Comparison of ENCODE assay signal across 9 cellular contexts in the genomic region with DNA sequence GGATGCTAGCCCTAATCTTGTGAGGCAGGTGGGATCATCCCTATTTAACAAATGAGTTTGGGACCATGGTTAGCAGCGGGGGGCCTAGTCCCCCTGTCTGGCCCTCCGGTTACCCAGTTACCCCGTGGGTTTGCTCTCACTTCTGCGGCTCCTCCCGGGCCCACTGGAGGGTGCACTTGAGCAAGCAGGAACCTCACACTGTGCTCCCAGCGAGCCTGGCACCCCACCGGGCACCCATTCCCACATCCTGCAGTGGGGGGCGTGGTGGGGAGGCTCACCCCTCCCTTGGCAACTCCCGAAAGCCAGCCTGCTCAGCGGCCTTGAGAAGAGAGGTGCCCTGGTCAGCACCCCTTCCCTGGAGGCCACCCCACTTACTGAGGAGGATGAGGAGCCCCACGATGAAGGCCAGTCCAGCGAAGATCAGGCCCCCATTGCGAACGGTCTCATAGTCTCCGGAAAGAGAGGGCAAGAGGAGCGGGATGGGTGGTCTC. TPM values are rescaled to one million over a fixed set of nuclear protein-coding genes. Genes with fewer than 3 reads are reported as not detected.
DNase-seq lines count a peak whose midpoint lies in the region; ATAC-seq and TF ChIP-seq lines count a peak whose summit lies in the region.
"Had no signal": no experiment of that assay in that cellular context is flagged by ENCODE, and none has a peak within 500 bp of the region (broad histone marks: within the 10 kb centered on the region; RNA-seq: fewer than 3 reads in every experiment).

No MANE protein-coding gene starts in this region.

- H3K36me3 Mint-ChIP-seq in activated naive CD8-positive, alpha-beta T cell treated with anti-CD3 and anti-CD28 coated beads, Interleukin-2, amount 50 U/mL, for 24 hours (ENCODE audit: low read depth): peaks cover 5% of the 10 kb centered on the region
- H3K36me3 Mint-ChIP-seq: activated naive CD4-positive, alpha-beta T cell treated with anti-CD3 and anti-CD28 coated beads, Interleukin-2, amount 50 U/mL, for 72 hours had no signal

- H2AFZ ChIP-seq in OCI-LY7 (ENCODE audit: low read length): no peak overlapping the region

- no peaks in the 10 kb centered on the region for H3K79me2 ChIP-seq in OCI-LY7 (ENCODE audit: insufficient read depth, low read depth, low read length)

- ATAC-seq in activated naive CD8-positive, alpha-beta T cell treated with anti-CD3 and anti-CD28 coated beads, Interleukin-2, amount 50 U/mL, for 24 hours: peak; percentile 38
- ATAC-seq in stimulated activated naive CD8-positive, alpha-beta T cell treated with anti-CD3 and anti-CD28 coated beads, Interleukin-15, amount 100 ng/mL, for 72 hours: no peak
- ATAC-seq: activated naive CD4-positive, alpha-beta T cell treated with anti-CD3 and anti-CD28 coated beads, Interleukin-2, amount 50 U/mL, for 72 hours had no signal

- peaks cover 72% of the 10 kb centered on the region for H3K4me1 Mint-ChIP-seq in activated naive CD8-positive, alpha-beta T cell treated with anti-CD3 and anti-CD28 coated beads, Interleukin-2, amount 50 U/mL, for 24 hours
- H3K4me1 Mint-ChIP-seq in stimulated activated naive CD8-positive, alpha-beta T cell treated with anti-CD3 and anti-CD28 coated beads, Interleukin-15, amount 100 ng/mL, for 72 hours: peaks cover 90% of the 10 kb centered on the region

- DNase-seq in NCI-H748 (lab: John Stamatoyannopoulos, UW; ENCODE audit: unreplicated experiment) (peak; percentile 33), NCI-H748 treated with DMSO at 0.1 percent for 48 hours (lab: John Stamatoyannopoulos, UW) (no peak), OCI-LY7 (ENCODE audit: low spot score) (peak; percentile 12), kidney glomerular epithelial cell (lab: John Stamatoyannopoulos, UW) (peak; percentile 16), HCEC 1CT (no peak), NCI-H2029 treated with DMSO at 0.1 percent for 48 hours (lab: John Stamatoyannopoulos, UW) (no peak)
- peak; percentile 79 for DNase-seq in activated naive CD8-positive, alpha-beta T cell treated with anti-CD3 and anti-CD28 coated beads, Interleukin-2, amount 50 U/mL, for 24 hours
- peak; percentile 55 to 71 for DNase-seq in stimulated activated naive CD8-positive, alpha-beta T cell treated with anti-CD3 and anti-CD28 coated beads, Interleukin-15, amount 100 ng/mL, for 72 hours

- peak overlapping the region; percentile 38 for H3K4me3 Mint-ChIP-seq in activated naive CD8-positive, alpha-beta T cell treated with anti-CD3 and anti-CD28 coated beads, Interleukin-2, amount 50 U/mL, for 24 hours
- H3K4me3 Mint-ChIP-seq in stimulated activated naive CD8-positive, alpha-beta T cell treated with anti-CD3 and anti-CD28 coated beads, Interleukin-15, amount 100 ng/mL, for 72 hours: peak overlapping the region; percentile 66 to 67

- H3K9me2 ChIP-seq in OCI-LY7 (ENCODE audit: insufficient read depth, low read length): no peaks in the 10 kb centered on the region

- TF ChIP-seq CTCF in OCI-LY7 (conservative IDR thresholded peaks at IDR 0.05; ENCODE audit: low read length): peak; percentile 72

- H3K27ac ChIP-seq in OCI-LY7 (ENCODE audit: low read depth, low read length, poor library complexity, severe bottlenecking): no peak overlapping the region

- no peaks in the 10 kb centered on the region for H3K9me3 Mint-ChIP-seq in activated naive CD8-positive, alpha-beta T cell treated with anti-CD3 and anti-CD28 coated beads, Interleukin-2, amount 50 U/mL, for 24 hours
- no peaks in the 10 kb centered on the region for H3K9me3 Mint-ChIP-seq in stimulated activated naive CD8-positive, alpha-beta T cell treated with anti-CD3 and anti-CD28 coated beads, Interleukin-15, amount 100 ng/mL, for 72 hours
- H3K9me3 Mint-ChIP-seq: activated naive CD4-positive, alpha-beta T cell treated with anti-CD3 and anti-CD28 coated beads, Interleukin-2, amount 50 U/mL, for 72 hours had no signal

- H3K4me1 ChIP-seq in OCI-LY7 (ENCODE audit: insufficient read depth, low read length, poor library complexity, severe bottlenecking): no peaks in the 10 kb centered on the region

- BruUV-seq in OCI-LY7 (replicated peaks; lab: Mats Ljungman, UMichigan): no TSS peak

- H3K27ac Mint-ChIP-seq in activated naive CD8-positive, alpha-beta T cell treated with anti-CD3 and anti-CD28 coated beads, Interleukin-2, amount 50 U/mL, for 24 hours: peak overlapping the region; percentile 79
- peak overlapping the region; percentile 51 to 87 for H3K27ac Mint-ChIP-seq in stimulated activated naive CD8-positive, alpha-beta T cell treated with anti-CD3 and anti-CD28 coated beads, Interleukin-15, amount 100 ng/mL, for 72 hours

- H3K27me3 Mint-ChIP-seq in activated naive CD8-positive, alpha-beta T cell treated with anti-CD3 and anti-CD28 coated beads, Interleukin-2, amount 50 U/mL, for 24 hours: no peaks in the 10 kb centered on the region
- no peaks in the 10 kb centered on the region for H3K27me3 Mint-ChIP-seq in stimulated activated naive CD8-positive, alpha-beta T cell treated with anti-CD3 and anti-CD28 coated beads, Interleukin-15, amount 100 ng/mL, for 72 hours

- H3K36me3 ChIP-seq in OCI-LY7 (ENCODE audit: insufficient read depth, low read length): no peaks in the 10 kb centered on the region

- no peaks in the 10 kb centered on the region for H4K20me1 ChIP-seq in OCI-LY7 (ENCODE audit: insufficient read depth, low read length)

- CTCF ChIA-PET in OCI-LY7 (lab: Charles Lee; ENCODE audit: unreplicated experiment): no interaction called here

- no peak overlapping the region for H3K4me2 ChIP-seq in OCI-LY7 (ENCODE audit: low read length)

- POLR2A ChIA-PET in OCI-LY7 (lab: Charles Lee): no interaction called here

- no peaks in the 10 kb centered on the region for H3K9me3 ChIP-seq in OCI-LY7 (ENCODE audit: low read length)

- H3K4me3 ChIP-seq in OCI-LY7 (ENCODE audit: low read depth, low read length, poor library complexity, severe bottlenecking): no peak overlapping the region

- intact Hi-C loops in OCI-LY7 (cut with micrococcal nuclease; ENCODE audit: unreplicated experiment): no loop called here

RNA-seq across cellular contexts. Expression of a gene that starts 2.5 kb away (rescaled TPM):
- not detected in 2 replicates for total RNA-seq in OCI-LY7 (2014; rRNA removed; shearing (Covaris generic))
- total RNA-seq in OCI-LY7 (2022): not detected in 2 replicates

RNA-seq across cellular contexts. Expression of a gene that starts 25.1 kb away (rescaled TPM):
- total RNA-seq in OCI-LY7 (2014; rRNA removed; shearing (Covaris generic)): not detected in 2 replicates
- total RNA-seq in OCI-LY7 (2022): not detected in 2 replicates

RNA-seq across cellular contexts. Expression of a gene that starts 54.4 kb away (rescaled TPM):
- not detected in 2 replicates for total RNA-seq in OCI-LY7 (2014; rRNA removed; shearing (Covaris generic))
- total RNA-seq in OCI-LY7 (2022): not detected in 2 replicates

Comparison
In these comparisons a context has a peak if more than half of its experiments do, and no peak if none do; other contexts are left out.
1. DNase-seq: peak in NCI-H748 (single experiment), OCI-LY7 (single experiment), activated naive CD8-positive, alpha-beta T cell treated with anti-CD3 and anti-CD28 coated beads, Interleukin-2, amount 50 U/mL, for 24 hours (single experiment), kidney glomerular epithelial cell (single experiment) and stimulated activated naive CD8-positive, alpha-beta T cell treated with anti-CD3 and anti-CD28 coated beads, Interleukin-15, amount 100 ng/mL, for 72 hours (2 of 2); none in NCI-H748 treated with DMSO at 0.1 percent for 48 hours (single experiment), HCEC 1CT (single experiment) and NCI-H2029 treated with DMSO at 0.1 percent for 48 hours (single experiment).